ENCODE assay signal across 8 cellular contexts in genomic region chr5:43105369-43106289, GRCh38. TPM values are rescaled to one million over a fixed set of nuclear protein-coding genes. Genes with fewer than 3 reads are reported as not detected.
DNase-seq lines count a peak whose midpoint lies in the region; ATAC-seq and TF ChIP-seq lines count a peak whose summit lies in the region.

No MANE protein-coding gene starts in this region.

- intact Hi-C loops in lower lobe of right lung (cut with DNase I), result no loop called here

- H3K27ac ChIP-seq in CD8-positive, alpha-beta memory T cell (ENCODE audit: low read depth, low read length), result peak overlapping the region; percentile 19
- H3K27ac ChIP-seq in HL-60 (replicated peaks), result peak overlapping the region; percentile 23
- H3K27ac ChIP-seq in lower lobe of right lung, result peak overlapping the region; percentile 59

- TF ChIP-seq CTCF in HL-60 (IDR thresholded peaks at IDR 0.05; ENCODE audit: insufficient read depth, low read length) (peak; percentile 100), lower lobe of right lung (IDR thresholded peaks at IDR 0.05) (peak; percentile 100)

- no peaks in the 10 kb centered on the region for H3K9me3 ChIP-seq in CD8-positive, alpha-beta memory T cell (ENCODE audit: low read length)
- no peaks in the 10 kb centered on the region for H3K9me3 ChIP-seq in lower lobe of right lung

- ATAC-seq in GM19467 (IDR thresholded peaks at IDR 0.05; ENCODE audit: unreplicated experiment) (peak; percentile 93), lower lobe of right lung (peak; percentile 98 to 99)

- H3K9me3 Mint-ChIP-seq in CD8-positive, alpha-beta memory T cell, result no peaks in the 10 kb centered on the region
- no peaks in the 10 kb centered on the region for H3K9me3 Mint-ChIP-seq in activated CD4-positive, alpha-beta memory T cell treated with anti-CD3 and anti-CD28 coated beads, Interleukin-2, amount 10 ng/mL, durations not matched to agents 7 days and 5 days

- peak; percentile 80 to 92 (median 84) for DNase-seq in CD8-positive, alpha-beta memory T cell
- DNase-seq in HL-60 (ENCODE audit: low read depth in 1 of 2, low spot score in 1 of 2) (peak; percentile 89 to 92), NCI-H82 treated with DMSO at 0.1 percent for 48 hours (lab: John Stamatoyannopoulos, UW; ENCODE audit: unreplicated experiment) (peak; percentile 85), ecto neural progenitor cell (ENCODE audit: low spot score) (peak; percentile 90), lower lobe of right lung (peak; percentile 89)
- peak; percentile 90 for DNase-seq in activated CD4-positive, alpha-beta memory T cell treated with anti-CD3 and anti-CD28 coated beads, Interleukin-2, amount 10 ng/mL, durations not matched to agents 7 days and 5 days
- DNase-seq in stimulated activated CD4-positive, alpha-beta T cell treated with anti-CD3 and anti-CD28 coated beads, TNF-alpha, amount 100 ng/mL, for 24 hours (ENCODE audit: low read depth in 3 of 3), result peak; percentile 74 to 86 (median 81)

- H3K4me3 ChIP-seq in CD8-positive, alpha-beta memory T cell (ENCODE audit: low read length), result peak overlapping the region; percentile 74
- H3K4me3 ChIP-seq in HL-60 (replicated peaks; ENCODE audit: insufficient read depth, low read length) (peak overlapping the region; percentile 44), lower lobe of right lung (peak overlapping the region; percentile 54)

- peak overlapping the region; percentile 77 to 91 (median 85) for H3K4me3 Mint-ChIP-seq in CD8-positive, alpha-beta memory T cell
- H3K4me3 Mint-ChIP-seq in activated CD4-positive, alpha-beta memory T cell treated with anti-CD3 and anti-CD28 coated beads, Interleukin-2, amount 10 ng/mL, durations not matched to agents 7 days and 5 days, result peak overlapping the region; percentile 78

- CTCF ChIA-PET in CD8-positive, alpha-beta memory T cell (lab: Charles Lee), result interaction anchor here (0.6 to 8.8 kb wide), 37 partner anchors 9 to 507 kb away, joined by 3 to 121 read pairs (median 4); partner anchors contain the start of genes HMGCS1, TMEM267 and ZNF131
- CTCF ChIA-PET in activated CD4-positive, alpha-beta memory T cell treated with anti-CD3 and anti-CD28 coated beads, Interleukin-2, amount 10 ng/mL, durations not matched to agents 7 days and 5 days (lab: Charles Lee), result interaction anchor here (0.6 to 11.3 kb wide), 37 partner anchors 10 to 409 kb away, joined by 3 to 163 read pairs (median 4); partner anchors contain the start of genes C5orf34, HMGCS1, NIM1K and TMEM267

- peaks cover 21% of the 10 kb centered on the region for H3K4me1 ChIP-seq in CD8-positive, alpha-beta memory T cell (ENCODE audit: insufficient read depth, low read length)
- peaks cover 4% of the 10 kb centered on the region for H3K4me1 ChIP-seq in lower lobe of right lung

- peaks cover 0 to 2% (median 0%) of the 10 kb centered on the region in 3 donors for H3K36me3 Mint-ChIP-seq in CD8-positive, alpha-beta memory T cell
- H3K36me3 Mint-ChIP-seq in activated CD4-positive, alpha-beta memory T cell treated with anti-CD3 and anti-CD28 coated beads, Interleukin-2, amount 10 ng/mL, durations not matched to agents 7 days and 5 days (ENCODE audit: low read depth), result no peaks in the 10 kb centered on the region

- peak overlapping the region; percentile 72 to 95 (median 90) for H3K27ac Mint-ChIP-seq in CD8-positive, alpha-beta memory T cell
- peak overlapping the region; percentile 83 for H3K27ac Mint-ChIP-seq in activated CD4-positive, alpha-beta memory T cell treated with anti-CD3 and anti-CD28 coated beads, Interleukin-2, amount 10 ng/mL, durations not matched to agents 7 days and 5 days

- H3K4me1 Mint-ChIP-seq in CD8-positive, alpha-beta memory T cell, result peaks cover 33 to 45% (median 44%) of the 10 kb centered on the region in 3 donors
- peaks cover 45% of the 10 kb centered on the region for H3K4me1 Mint-ChIP-seq in activated CD4-positive, alpha-beta memory T cell treated with anti-CD3 and anti-CD28 coated beads, Interleukin-2, amount 10 ng/mL, durations not matched to agents 7 days and 5 days

- H3K27me3 ChIP-seq in CD8-positive, alpha-beta memory T cell (ENCODE audit: insufficient read depth, low read length, poor library complexity, severe bottlenecking), result no peaks in the 10 kb centered on the region
- H3K27me3 ChIP-seq in HL-60 (ENCODE audit: insufficient read depth, poor library complexity, severe bottlenecking) (no peaks in the 10 kb centered on the region), lower lobe of right lung (ENCODE audit: low read depth) (no peaks in the 10 kb centered on the region)

- H3K36me3 ChIP-seq in CD8-positive, alpha-beta memory T cell (ENCODE audit: insufficient read depth, low read length), result no peaks in the 10 kb centered on the region
- H3K36me3 ChIP-seq in lower lobe of right lung, result no peaks in the 10 kb centered on the region

- POLR2A ChIA-PET in CD8-positive, alpha-beta memory T cell (lab: Charles Lee), result interaction anchor here (0.7 to 1.7 kb wide), 2 partner anchors 15 to 16 kb away, joined by 3 to 16 read pairs; partner anchors contain the start of gene ZNF131
- POLR2A ChIA-PET in activated CD4-positive, alpha-beta memory T cell treated with anti-CD3 and anti-CD28 coated beads, Interleukin-2, amount 10 ng/mL, durations not matched to agents 7 days and 5 days (lab: Charles Lee), result interaction anchor here (0.6 to 9.9 kb wide), 7 partner anchors 9 to 379 kb away, joined by 3 to 157 read pairs (median 4); partner anchors contain the start of genes TMEM267 and ZNF131

- no peaks in the 10 kb centered on the region for H3K27me3 Mint-ChIP-seq in CD8-positive, alpha-beta memory T cell
- no peaks in the 10 kb centered on the region for H3K27me3 Mint-ChIP-seq in activated CD4-positive, alpha-beta memory T cell treated with anti-CD3 and anti-CD28 coated beads, Interleukin-2, amount 10 ng/mL, durations not matched to agents 7 days and 5 days

RNA-seq across cellular contexts. Expression of gene ZNF131, which starts 15.1 kb away (rescaled TPM):
- total RNA-seq in CD8-positive, alpha-beta memory T cell, result 10 to 100 TPM; 39.2 to 39.5 TPM
- polyA plus RNA-seq in CD8-positive, alpha-beta memory T cell, result 63.9 TPM
- 10 to 100 TPM; 42.5 to 44.7 TPM for total RNA-seq in activated CD4-positive, alpha-beta memory T cell treated with anti-CD3 and anti-CD28 coated beads, Interleukin-2, amount 10 ng/mL, durations not matched to agents 7 days and 5 days
- total RNA-seq in lower lobe of right lung, result 29.8 TPM

Comparison
In these comparisons a context has a peak if more than half of its experiments do, and no peak if none do; other contexts are left out.
1. Peak in every context shown above with its lines: DNase-seq, ATAC-seq, H3K4me3 ChIP-seq and H3K27ac ChIP-seq.